Comparison of ENCODE assay signal across 15 cellular contexts in the genomic region with DNA sequence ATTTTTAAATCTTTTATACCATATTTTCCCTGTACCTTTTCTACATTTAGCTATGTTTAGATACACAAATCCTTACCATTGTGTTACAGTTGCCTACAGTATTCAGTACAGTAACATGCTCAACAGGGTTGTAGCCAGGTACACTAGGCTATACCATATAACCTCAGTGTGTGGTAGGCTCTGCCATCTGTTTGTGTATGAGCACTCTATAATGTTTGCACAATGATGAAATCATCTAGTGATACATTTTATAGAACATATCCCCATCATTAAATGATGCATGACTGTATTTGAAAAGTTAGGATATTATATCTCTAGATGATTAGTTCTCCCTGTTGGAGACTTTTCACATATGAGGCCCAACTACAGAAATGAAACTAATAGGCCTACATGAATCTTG.
DNase-seq lines count a peak whose midpoint lies in the region; ATAC-seq and TF ChIP-seq lines count a peak whose summit lies in the region.
"Had no signal": no experiment of that assay in that cellular context is flagged by ENCODE, and none has a peak within 500 bp of the region (broad histone marks: within the 10 kb centered on the region; RNA-seq: fewer than 3 reads in every experiment).

No MANE protein-coding gene starts in this region.

- H3K36me3 ChIP-seq in RWPE2 (ENCODE audit: low read depth) = no peaks in the 10 kb centered on the region
- no peaks in the 10 kb centered on the region for H3K36me3 ChIP-seq in mucosa of descending colon (ENCODE audit: low read depth)
- H3K36me3 ChIP-seq in psoas muscle (ENCODE audit: insufficient read depth in 1 of 2, low read depth in 1 of 2) = no peaks in the 10 kb centered on the region

- ATAC-seq in RWPE2 (ENCODE audit: low read depth) (peak; percentile 66; the same call in 2 of the 3 replicates), mucosa of descending colon (peak; percentile 75), HG02885 (IDR thresholded peaks at IDR 0.05; ENCODE audit: poor library complexity, unreplicated experiment) (no peak), GM19397 (IDR thresholded peaks at IDR 0.05; ENCODE audit: unreplicated experiment) (no peak), psoas muscle (no peak)
- ATAC-seq: GM23338, HCT116 had no signal

- H3K27me3 ChIP-seq in RWPE2 (ENCODE audit: insufficient read depth, poor library complexity, severe bottlenecking) (no peaks in the 10 kb centered on the region), psoas muscle (ENCODE audit: insufficient read depth in 3 of 3, low read length in 2 of 3) (no peaks in the 10 kb centered on the region)

- H3K9me3 ChIP-seq in RWPE2 (ENCODE audit: severe bottlenecking) (no peaks in the 10 kb centered on the region), mucosa of descending colon (no peaks in the 10 kb centered on the region), psoas muscle (no peaks in the 10 kb centered on the region)
- H3K9me3 ChIP-seq: Caco-2 had no signal

- intact Hi-C loops in mucosa of descending colon (cut with DNase I, micrococcal nuclease) (no loop called here), psoas muscle (cut with DNase I) (no loop called here)

- H3K27ac ChIP-seq in RWPE2 (ENCODE audit: poor library complexity, severe bottlenecking) (no peak overlapping the region), psoas muscle (no peak overlapping the region)

- peaks cover 5% of the 10 kb centered on the region for H3K4me1 ChIP-seq in RWPE2 (ENCODE audit: insufficient read depth, poor library complexity, severe bottlenecking)
- no peaks in the 10 kb centered on the region for H3K4me1 ChIP-seq in mucosa of descending colon (ENCODE audit: low read depth)
- no peaks in the 10 kb centered on the region for H3K4me1 ChIP-seq in psoas muscle

- TF ChIP-seq CTCF in LNCaP clone FGC (IDR thresholded peaks at IDR 0.05; ENCODE audit: control insufficient read depth, extremely low read depth, insufficient read depth) = no peak
- no peak for TF ChIP-seq CTCF in RWPE2 (IDR thresholded peaks at IDR 0.05; ENCODE audit: poor library complexity, severe bottlenecking)
- no peak for TF ChIP-seq CTCF in mucosa of descending colon (IDR thresholded peaks at IDR 0.05)
- TF ChIP-seq CTCF in psoas muscle (IDR thresholded peaks at IDR 0.05) = no peak

- peak; percentile 79 for DNase-seq in DMS53 (lab: John Stamatoyannopoulos, UW)
- peak; percentile 62 for DNase-seq in LNCaP clone FGC (ENCODE audit: low read depth)
- no peak for DNase-seq in RWPE2 (ENCODE audit: low spot score)
- peak in 1 of 3 donors; percentile 3 for DNase-seq in mucosa of descending colon
- DNase-seq in psoas muscle = no peak
- no peak for DNase-seq in foreskin melanocyte
- DNase-seq: C1 segment of cervical spinal cord; Caco-2; CD4-positive, alpha-beta memory T cell; DND-41; H9 had no signal

- H3K4me3 ChIP-seq in LNCaP clone FGC (ENCODE audit: low read depth, low read length) (no peak overlapping the region), RWPE2 (ENCODE audit: severe bottlenecking) (no peak overlapping the region), mucosa of descending colon (no peak overlapping the region), psoas muscle (no peak overlapping the region)
- H3K4me3 ChIP-seq: GM23338 had no signal

Comparison
In these comparisons a context has a peak if more than half of its experiments do, and no peak if none do; other contexts are left out.
1. DNase-seq: peak in DMS53 (single experiment) and LNCaP clone FGC (single experiment); none in RWPE2 (single experiment), psoas muscle (0 of 2) and foreskin melanocyte (single experiment).
2. ATAC-seq: peak in RWPE2 (single experiment) and mucosa of descending colon (single experiment); none in HG02885 (single experiment), GM19397 (single experiment) and psoas muscle (0 of 4).